In the genomic region with DNA sequence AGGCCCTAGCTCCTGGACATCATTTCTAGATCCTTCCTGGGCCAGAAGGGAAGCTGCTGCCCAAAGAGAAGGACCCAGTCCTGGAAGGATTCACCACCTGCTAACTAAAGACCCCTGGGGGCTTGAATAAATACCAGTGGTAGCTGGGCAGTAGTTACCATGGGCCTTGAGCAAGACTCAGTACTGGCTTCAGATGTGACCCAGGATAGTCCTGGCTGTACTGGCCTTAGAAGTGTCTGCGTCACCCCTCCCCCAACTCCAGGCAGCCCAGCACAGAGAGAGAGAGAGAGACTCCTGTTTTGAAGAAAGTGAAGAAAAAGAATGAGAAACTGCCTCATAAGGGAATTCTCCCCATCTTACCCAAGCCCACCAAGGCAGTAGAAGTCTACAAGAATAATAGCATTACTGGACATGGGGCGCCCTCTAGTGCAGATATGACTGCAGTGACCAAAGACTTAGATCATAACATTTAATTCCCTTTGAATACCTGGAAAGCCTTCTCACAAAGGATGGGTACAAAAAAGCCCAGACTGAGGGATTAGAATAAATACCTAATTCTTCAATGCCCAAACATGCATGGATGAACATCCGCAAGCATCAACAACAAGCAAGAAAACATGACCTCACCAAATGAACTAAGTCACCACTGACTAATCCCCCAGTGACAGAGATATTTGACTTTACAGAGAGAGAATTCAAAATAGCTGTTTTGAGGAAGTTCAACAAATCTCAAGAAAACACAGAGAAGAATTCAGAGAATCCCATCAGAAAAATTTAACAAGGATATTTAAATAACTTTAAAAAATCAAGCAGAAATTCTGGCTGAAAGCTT, we compare ENCODE assay signal across 8 cellular contexts.
DNase-seq lines count a peak whose midpoint lies in the region; ATAC-seq, FAIRE-seq and TF ChIP-seq lines count a peak whose summit lies in the region.

No MANE protein-coding gene starts in this region.

- H3K27me3 ChIP-seq in adrenal gland: no peaks in the 10 kb centered on the region

- 49 to 69% (median 63%) methylated on average over 3 of the region's 3 CpGs for WGBS in adrenal gland, 4 donors

- H3K4me1 ChIP-seq in adrenal gland (replicated peaks in 1 of 2) (no peaks in the 10 kb centered on the region), kidney (ENCODE audit: control insufficient read depth in 1 of 2, insufficient read depth in 1 of 2, low read depth in 1 of 2, low read length in 2 of 2) (no peaks in the 10 kb centered on the region)

- FAIRE-seq in kidney (lab: Jason Lieb, UNC): no peak

- H3K27ac ChIP-seq in adrenal gland: no peak overlapping the region
- H3K27ac ChIP-seq in kidney (ENCODE audit: low read depth in 2 of 2, low read length in 2 of 2): no peak overlapping the region

- H3K36me3 ChIP-seq in adrenal gland (replicated peaks in 1 of 2) (no peaks in the 10 kb centered on the region), kidney (ENCODE audit: control insufficient read depth in 1 of 2, insufficient read depth in 2 of 2, low read length in 2 of 2) (no peaks in the 10 kb centered on the region)

- peak; percentile 69 for DNase-seq in activated effector memory CD4-positive, alpha-beta T cell treated with anti-CD3 and anti-CD28 coated beads, Interleukin-2, amount 50 U/mL, for 16 hours
- DNase-seq in activated effector memory CD4-positive, alpha-beta T cell treated with Interleukin-2 at 50 U/mL for 16 hours: no peak
- DNase-seq in RKO (ENCODE audit: low spot score) (peak; percentile 53), adrenal gland (peak in 6 of 7 donors; percentile 24 to 65 (median 52)), kidney (no peak)
- peak; percentile 28 for DNase-seq in stimulated activated CD8-positive, alpha-beta memory T cell treated with anti-CD3 and anti-CD28 coated beads, Interleukin-4, amount 100 ng/mL, for 24 hours (ENCODE audit: low read depth)

- H3K4me3 ChIP-seq in adrenal gland (no peak overlapping the region), kidney (ENCODE audit: low read length in 2 of 2) (no peak overlapping the region)

- no peak for TF ChIP-seq POLR2A in adrenal gland (IDR thresholded peaks at IDR 0.05)

- TF ChIP-seq CTCF in LNCAP (IDR thresholded peaks at IDR 0.05) (peak; percentile 75), adrenal gland (IDR thresholded peaks at IDR 0.05) (peak; percentile 26 to 70 (median 62)), kidney (IDR thresholded peaks at IDR 0.05; ENCODE audit: borderline replicate concordance, extremely low read depth, insufficient read depth) (peak; percentile 57)

- no peak overlapping the region for H3K9ac ChIP-seq in kidney (ENCODE audit: low read length in 2 of 2)

- no peaks in the 10 kb centered on the region for H3K9me3 ChIP-seq in adrenal gland (replicated peaks in 1 of 3)
- H3K9me3 ChIP-seq in kidney (ENCODE audit: control insufficient read depth in 1 of 2, low read length in 2 of 2): peaks cover 0 to 5% of the 10 kb centered on the region in 2 donors

- no peak for ATAC-seq in HG03565 (IDR thresholded peaks at IDR 0.05; ENCODE audit: unreplicated experiment)

- intact Hi-C loops in adrenal gland (cut with DNase I) (loop anchor here (10.0 kb wide), 2 partner anchors 787 to 797 kb away; no protein-coding TSS in a partner anchor), kidney (cut with DNase I) (loop anchor here (10.0 kb wide), 1 partner anchor 797 kb away; no protein-coding TSS in a partner anchor)

Comparison
In these comparisons a context has a peak if more than half of its experiments do, and no peak if none do; other contexts are left out.
1. DNase-seq: peak in activated effector memory CD4-positive, alpha-beta T cell treated with anti-CD3 and anti-CD28 coated beads, Interleukin-2, amount 50 U/mL, for 16 hours (single experiment), RKO (single experiment), adrenal gland (6 of 7) and stimulated activated CD8-positive, alpha-beta memory T cell treated with anti-CD3 and anti-CD28 coated beads, Interleukin-4, amount 100 ng/mL, for 24 hours (single experiment); none in activated effector memory CD4-positive, alpha-beta T cell treated with Interleukin-2 at 50 U/mL for 16 hours (single experiment) and kidney (single experiment).
2. Peak in every context shown above with its lines, with median percentiles within 50 percentile points of each other: CTCF ChIP-seq.